15 cellular contexts compared by ENCODE assay signal in the genomic region with DNA sequence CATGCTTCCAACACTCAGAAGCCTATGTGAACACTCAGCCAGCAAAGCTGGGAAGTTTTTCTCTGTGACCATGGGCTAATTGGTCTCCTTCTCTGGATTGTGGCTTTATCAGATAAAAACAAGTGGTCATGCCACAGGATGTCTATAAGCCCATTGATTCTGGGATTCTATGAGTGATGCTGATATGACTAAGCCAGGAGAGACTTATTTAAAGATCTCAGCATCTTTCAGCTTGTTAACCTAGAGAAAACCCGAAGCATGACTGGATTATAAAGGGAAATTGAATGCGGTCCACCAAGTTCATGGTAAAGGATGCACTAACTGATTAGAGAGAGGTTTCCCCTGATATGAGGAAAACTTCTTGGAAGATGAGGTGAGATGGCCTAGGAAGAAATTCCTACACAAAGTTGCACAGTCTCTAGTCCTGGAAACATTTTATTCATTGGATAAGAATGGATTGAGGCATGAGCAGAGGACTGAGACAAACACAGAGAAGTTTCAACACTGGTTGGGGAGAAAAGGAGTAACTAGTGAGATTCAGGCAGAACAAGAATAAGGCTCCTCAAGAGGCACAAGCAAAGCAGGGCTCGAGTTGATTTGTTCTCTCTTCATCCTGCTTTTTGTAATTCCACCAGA. TPM values are rescaled to one million over a fixed set of nuclear protein-coding genes. Genes with fewer than 3 reads are reported as not detected.
DNase-seq lines count a peak whose midpoint lies in the region; ATAC-seq lines count a peak whose summit lies in the region.
"Had no signal": no experiment of that assay in that cellular context is flagged by ENCODE, and none has a peak within 500 bp of the region (broad histone marks: within the 10 kb centered on the region; RNA-seq: fewer than 3 reads in every experiment).

No MANE protein-coding gene starts in this region.

- peaks cover 0 to 17% (median 0%) of the 10 kb centered on the region in 11 experiments; a peak in 4 of 22 replicates for H3K36me3 ChIP-seq in BLaER1 treated with 17β-estradiol and CSF1 and Interleukin-3, amounts not matched to agents 10 nM and 100 nM
- no peaks in the 10 kb centered on the region for H3K36me3 ChIP-seq in skeletal muscle satellite cell (ENCODE audit: insufficient read depth, low read length)

- H3K4me3 ChIP-seq in BLaER1 treated with 17β-estradiol and CSF1 and Interleukin-3, amounts not matched to agents 10 nM and 100 nM = peak overlapping the region in 1 of 10 experiments; percentile 17; a peak in 1 of 20 replicates
- H3K4me3 ChIP-seq in right cardiac atrium (ENCODE audit: low read length) (no peak overlapping the region), skeletal muscle satellite cell (ENCODE audit: low read length) (no peak overlapping the region)

- H4K20me1 ChIP-seq in BLaER1 treated with 17β-estradiol and CSF1 and Interleukin-3, amounts not matched to agents 10 nM and 100 nM = no peaks in the 10 kb centered on the region; a peak in 1 of 22 replicates

- intact Hi-C loops in right cardiac atrium (cut with DNase I) = loop anchor here in 1 of 4 donors (5.0 kb wide), 1 partner anchor 54 kb away; no protein-coding TSS in a partner anchor

- no peak for DNase-seq in right cardiac atrium
- DNase-seq in DMS153 (lab: John Stamatoyannopoulos, UW) = no peak
- DNase-seq in DMS 273 treated with DMSO at 0.1 percent for 48 hours (lab: John Stamatoyannopoulos, UW) = no peak
- DNase-seq in NOMO-1 treated with dmso at 0.1 percent for 144 hours (lab: John Stamatoyannopoulos, UW; ENCODE audit: unreplicated experiment) = no peak
- DNase-seq: activated T-cell treated with anti-CD3 and anti-CD28 coated beads, Interleukin-2, amount 50 U/mL, for 72 hours; NCI-H2171; RPMI8226 had no signal

- WGBS in adipose tissue, 3 donors = 64 to 78% (median 65%) methylated on average over 3 of the region's 3 CpGs
- 55% methylated on average over 3 of the region's 3 CpGs for WGBS in right cardiac atrium

- peak overlapping the region in 9 of 11 experiments; percentile 5 to 97 (median 43); a peak in 12 of 22 replicates for H3K27ac ChIP-seq in BLaER1 treated with 17β-estradiol and CSF1 and Interleukin-3, amounts not matched to agents 10 nM and 100 nM
- H3K27ac ChIP-seq in adipose tissue (ENCODE audit: low read depth, low read length) (peak overlapping the region; percentile 75), right cardiac atrium (ENCODE audit: low read length) (peak overlapping the region; percentile 97)

- ATAC-seq in right cardiac atrium = no peak
- ATAC-seq in GM18867 (IDR thresholded peaks at IDR 0.05; ENCODE audit: unreplicated experiment) = no peak
- ATAC-seq: stimulated activated effector memory CD8-positive, alpha-beta T cell treated with anti-CD3 and anti-CD28 coated beads, Interleukin-12 subunit alpha, Interleukin-12 subunit beta, amount 100 ng/mL, for 72 hours had no signal

- peak overlapping the region in 3 of 11 experiments; percentile 54 to 70 (median 67); a peak in 5 of 22 replicates for H3K9ac ChIP-seq in BLaER1 treated with 17β-estradiol and CSF1 and Interleukin-3, amounts not matched to agents 10 nM and 100 nM
- peak overlapping the region; percentile 18 for H3K9ac ChIP-seq in skeletal muscle satellite cell (ENCODE audit: low read depth, low read length)

- H3K4me2 ChIP-seq in BLaER1 treated with 17β-estradiol and CSF1 and Interleukin-3, amounts not matched to agents 10 nM and 100 nM = peak overlapping the region in 9 of 11 experiments; percentile 38 to 98 (median 87); a peak in 18 of 22 replicates
- peak overlapping the region; percentile 23 for H3K4me2 ChIP-seq in skeletal muscle satellite cell (ENCODE audit: low read length)

- H3K9me3 ChIP-seq in BLaER1 treated with 17β-estradiol and CSF1 and Interleukin-3, amounts not matched to agents 10 nM and 100 nM (replicated peaks in 1 of 11) = no peaks in the 10 kb centered on the region
- no peaks in the 10 kb centered on the region for H3K9me3 ChIP-seq in right cardiac atrium (ENCODE audit: control insufficient read depth, low read length)
- no peaks in the 10 kb centered on the region for H3K9me3 ChIP-seq in skeletal muscle satellite cell (replicated peaks; ENCODE audit: low read length)

- H3K27me3 ChIP-seq in BLaER1 treated with 17β-estradiol and CSF1 and Interleukin-3, amounts not matched to agents 10 nM and 100 nM = no peaks in the 10 kb centered on the region
- H3K27me3 ChIP-seq in right cardiac atrium (ENCODE audit: control insufficient read depth, insufficient read depth) = no peaks in the 10 kb centered on the region
- no peaks in the 10 kb centered on the region for H3K27me3 ChIP-seq in skeletal muscle satellite cell (ENCODE audit: control insufficient read depth, insufficient read depth, low read length)

- H3K4me1 ChIP-seq in BLaER1 treated with 17β-estradiol and CSF1 and Interleukin-3, amounts not matched to agents 10 nM and 100 nM = peaks cover 31 to 94% (median 67%) of the 10 kb centered on the region in 10 experiments
- H3K4me1 ChIP-seq in right cardiac atrium (ENCODE audit: control insufficient read depth, insufficient read depth, low read length) (peaks cover 47% of the 10 kb centered on the region), skeletal muscle satellite cell (ENCODE audit: control insufficient read depth, insufficient read depth, low read length) (peaks cover 33% of the 10 kb centered on the region)

RNA-seq across cellular contexts. Expression of a gene that starts 2.1 kb away (rescaled TPM):
- 100 to 1,000 TPM in 2 of 3 donors, 10 to 100 TPM in 1; 26.4 to 781 (median 278) TPM for polyA plus RNA-seq in adipose tissue
- 100 to 1,000 TPM in 1 of 4 donors, 10 to 100 TPM in 3; 24.7 to 211 (median 51.7) TPM for total RNA-seq in right cardiac atrium
- 93.8 TPM for polyA plus RNA-seq in right cardiac atrium
- 6.1 and 46.3 TPM in 2 replicates for total RNA-seq in skeletal muscle satellite cell (2012; rRNA removed)
- polyA plus RNA-seq: IgD-negative memory B cell had no signal

RNA-seq across cellular contexts. Expression of a gene that starts 17.0 kb away (rescaled TPM):
- polyA plus RNA-seq in adipose tissue (1 to 10 TPM in 1 of 3 donors, under 1 TPM in 1, not detected in 1; 0.16 to 6.6 TPM), right cardiac atrium (not detected)
- not detected for total RNA-seq in right cardiac atrium
- total RNA-seq in skeletal muscle satellite cell (2012; rRNA removed) = 1.1 and 1.3 TPM in 2 replicates
- total RNA-seq: activated T-cell treated with anti-CD3 and anti-CD28 coated beads, Interleukin-2, amount 50 U/mL, for 72 hours had no signal
- polyA plus RNA-seq: IgD-negative memory B cell had no signal

RNA-seq across cellular contexts. Expression of a gene that starts 32.5 kb away (rescaled TPM):
- polyA plus RNA-seq in adipose tissue (1 to 10 TPM in 2 of 3 donors, under 1 TPM in 1; 0.29 to 5.1 (median 2.2) TPM), right cardiac atrium (0.36 TPM)
- total RNA-seq in right cardiac atrium = 1 to 10 TPM in 1 of 4 donors, under 1 TPM in 3; 0.21 to 5.5 (median 0.82) TPM
- total RNA-seq in skeletal muscle satellite cell (2012; rRNA removed) = not detected in 2 replicates
- total RNA-seq: activated T-cell treated with anti-CD3 and anti-CD28 coated beads, Interleukin-2, amount 50 U/mL, for 72 hours; mononuclear cell had no signal
- polyA plus RNA-seq: CD14-positive monocyte, IgD-negative memory B cell had no signal

Comparison
In these comparisons a context has a peak if more than half of its experiments do, and no peak if none do; other contexts are left out.
1. H3K27ac ChIP-seq: peak in every context shown above with its lines; median percentile 97 in right cardiac atrium; 75 in adipose tissue; 43 in BLaER1 treated with 17β-estradiol and CSF1 and Interleukin-3, amounts not matched to agents 10 nM and 100 nM.